ENCODE assay signal across 26 cellular contexts in the genomic region with DNA sequence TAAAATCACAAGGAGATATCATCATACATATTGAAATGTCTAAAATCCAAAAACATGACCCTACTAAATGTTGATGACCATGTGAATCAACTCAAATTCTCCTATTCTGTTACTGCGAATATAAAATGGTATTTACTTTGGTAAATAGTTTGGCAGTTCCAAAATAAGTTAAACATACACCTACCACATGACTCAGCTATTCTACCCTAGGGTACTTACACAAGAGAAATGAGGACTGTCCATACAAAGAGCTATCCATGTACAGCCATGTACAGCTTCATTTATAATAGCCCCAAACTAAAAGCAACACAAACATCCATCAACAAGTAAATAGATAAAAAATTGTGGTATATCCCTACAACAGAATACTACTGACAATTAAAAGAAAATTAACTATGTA.
DNase-seq lines count a peak whose midpoint lies in the region; ATAC-seq, FAIRE-seq and TF ChIP-seq lines count a peak whose summit lies in the region.
"Had no signal": no experiment of that assay in that cellular context is flagged by ENCODE, and none has a peak within 500 bp of the region (broad histone marks: within the 10 kb centered on the region; RNA-seq: fewer than 3 reads in every experiment).

No MANE protein-coding gene starts in this region.

- no peak for ATAC-seq in A549
- no peak for ATAC-seq in left colon
- ATAC-seq: GM12878 had no signal

- CTCF ChIA-PET in A549 (lab: Yijun Ruan, JAX) = interaction anchor here (0.8 kb wide), 1 partner anchor 10 kb away, joined by 3 read pairs; no protein-coding TSS in a partner anchor
- CTCF ChIA-PET in A673 (lab: Charles Lee) = no interaction called here

- FAIRE-seq in A549 (lab: Jason Lieb, UNC) (no peak), bronchial epithelial cell (lab: Jason Lieb, UNC) (no peak)
- FAIRE-seq: A204.1, GM12878, GM12892, GM18507, GM19239 had no signal

- no peak for TF ChIP-seq CTCF in A549 (IDR thresholded peaks at IDR 0.05)
- TF ChIP-seq CTCF in bronchial epithelial cell (IDR thresholded peaks at IDR 0.05; ENCODE audit: insufficient read depth, low read length, severe bottlenecking) = no peak
- no peak for TF ChIP-seq CTCF in A673 (conservative IDR thresholded peaks at IDR 0.05; ENCODE audit: low read depth, low read length)

- no peak for DNase-seq in A549 (ENCODE audit: low read depth in 1 of 2, low spot score in 1 of 2)
- peak; percentile 55 for DNase-seq in bronchial epithelial cell (ENCODE audit: low read depth)
- DNase-seq in renal cortical epithelial cell (ENCODE audit: low read depth) = peak; percentile 65
- DNase-seq in left colon = no peak
- no peak for DNase-seq in A673 (ENCODE audit: low spot score)
- DNase-seq: 8988T; ACHN; BE2C; C1 segment of cervical spinal cord; CD4-positive, alpha-beta memory T cell; CD4-positive, CD25-positive, alpha-beta regulatory T cell; CD8-positive, alpha-beta memory T cell; COR-L47; DMS 273 treated with DMSO at 0.1 percent for 48 hours; DMS153; DMS53; DMS79; DND-41; EL; GDM1 had no signal

- TF ChIP-seq EP300 in A549 (IDR thresholded peaks at IDR 0.05) = no peak

- H3K4me1 ChIP-seq in A549 = no peaks in the 10 kb centered on the region
- no peaks in the 10 kb centered on the region for H3K4me1 ChIP-seq in A673 (ENCODE audit: insufficient read depth, low read length, poor library complexity, severe bottlenecking)
- H3K4me1 ChIP-seq: BE2C, BLaER1 had no signal

- no peak overlapping the region for H3K4me3 ChIP-seq in A549
- H3K4me3 ChIP-seq in bronchial epithelial cell (ENCODE audit: low read depth, low read length) = no peak overlapping the region
- no peak overlapping the region for H3K4me3 ChIP-seq in A673 (ENCODE audit: low read depth, low read length, poor library complexity, severe bottlenecking)
- H3K4me3 ChIP-seq: BLaER1, GM12878 had no signal

- POLR2A ChIA-PET in A549 (lab: Yijun Ruan, JAX) (no interaction called here), A673 (lab: Charles Lee; ENCODE audit: low non-redundant PET) (no interaction called here)

- no peak overlapping the region for H3K4me2 ChIP-seq in A549
- H3K4me2 ChIP-seq: BLaER1 had no signal

- no TSS peak for BruUV-seq in A673 (replicated peaks; lab: Mats Ljungman, UMichigan)

- H3K27me3 ChIP-seq in bronchial epithelial cell (ENCODE audit: control insufficient read depth, insufficient read depth, low read length) = no peaks in the 10 kb centered on the region
- H3K27me3 ChIP-seq in A673 (replicated peaks; ENCODE audit: insufficient read depth, low read depth, low read length, poor library complexity) = no peaks in the 10 kb centered on the region
- H3K27me3 ChIP-seq: BE2C, BLaER1 had no signal

- intact Hi-C loops in left colon (cut with DNase I, micrococcal nuclease) = no loop called here
- intact Hi-C loops in A673 (cut with micrococcal nuclease; ENCODE audit: unreplicated experiment) = no loop called here

- no peak for TF ChIP-seq POLR2A in A549 (IDR thresholded peaks at IDR 0.05; ENCODE audit: low read length)

- H3K9me3 ChIP-seq in A549 (no peaks in the 10 kb centered on the region), A673 (ENCODE audit: low read depth, low read length, poor library complexity, severe bottlenecking) (no peaks in the 10 kb centered on the region)
- H3K9me3 ChIP-seq: BE2C, BLaER1 had no signal

- WGBS in A549 (ENCODE audit: missing lambda C conversion rate) = 0% methylated on average over 1 of the region's 1 CpG

- no peak for TF ChIP-seq RAD21 in A549 (conservative IDR thresholded peaks at IDR 0.05 in 1 of 2, IDR thresholded peaks at IDR 0.05 in 1 of 2)

- H3K36me3 ChIP-seq in bronchial epithelial cell (ENCODE audit: control insufficient read depth, insufficient read depth, low read length) = no peaks in the 10 kb centered on the region
- no peaks in the 10 kb centered on the region for H3K36me3 ChIP-seq in A673 (ENCODE audit: insufficient read depth, low read length, poor library complexity, severe bottlenecking)
- H3K36me3 ChIP-seq: BE2C, BLaER1 had no signal

- H3K27ac ChIP-seq in A549 (no peak overlapping the region), A673 (ENCODE audit: low read depth, low read length, poor library complexity, severe bottlenecking) (no peak overlapping the region)
- H3K27ac ChIP-seq: BLaER1 had no signal

TF ChIP-seq in A549, 52 proteins besides CTCF, POLR2A, EP300 and RAD21:
- TF ChIP-seq MAFK (IDR thresholded peaks at IDR 0.05; ENCODE audit: partially characterized antibody) = peak; percentile 19
- TF ChIP-seq, protein P1, sequence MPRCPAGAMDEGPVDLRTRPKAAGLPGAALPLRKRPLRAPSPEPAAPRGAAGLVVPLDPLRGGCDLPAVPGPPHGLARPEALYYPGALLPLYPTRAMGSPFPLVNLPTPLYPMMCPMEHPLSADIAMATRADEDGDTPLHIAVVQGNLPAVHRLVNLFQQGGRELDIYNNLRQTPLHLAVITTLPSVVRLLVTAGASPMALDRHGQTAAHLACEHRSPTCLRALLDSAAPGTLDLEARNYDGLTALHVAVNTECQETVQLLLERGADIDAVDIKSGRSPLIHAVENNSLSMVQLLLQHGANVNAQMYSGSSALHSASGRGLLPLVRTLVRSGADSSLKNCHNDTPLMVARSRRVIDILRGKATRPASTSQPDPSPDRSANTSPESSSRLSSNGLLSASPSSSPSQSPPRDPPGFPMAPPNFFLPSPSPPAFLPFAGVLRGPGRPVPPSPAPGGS (IDR thresholded peaks at IDR 0.05) = no peak
- no peak for TF ChIP-seq HEYL (CRISPR knock-in tag; IDR thresholded peaks at IDR 0.05)
- TF ChIP-seq, protein P2, sequence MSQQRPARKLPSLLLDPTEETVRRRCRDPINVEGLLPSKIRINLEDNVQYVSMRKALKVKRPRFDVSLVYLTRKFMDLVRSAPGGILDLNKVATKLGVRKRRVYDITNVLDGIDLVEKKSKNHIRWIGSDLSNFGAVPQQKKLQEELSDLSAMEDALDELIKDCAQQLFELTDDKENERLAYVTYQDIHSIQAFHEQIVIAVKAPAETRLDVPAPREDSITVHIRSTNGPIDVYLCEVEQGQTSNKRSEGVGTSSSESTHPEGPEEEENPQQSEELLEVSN (IDR thresholded peaks at IDR 0.05; ENCODE audit: borderline replicate concordance, low read depth) = no peak
- TF ChIP-seq CHD4 (IDR thresholded peaks at IDR 0.05; ENCODE audit: borderline replicate concordance) = no peak
- no peak for TF ChIP-seq JUNB (IDR thresholded peaks at IDR 0.05)

Comparison
In these comparisons a context has a peak if more than half of its experiments do, and no peak if none do; other contexts are left out.
1. DNase-seq: peak in bronchial epithelial cell (single experiment) and renal cortical epithelial cell (single experiment); none in A549 (0 of 2), left colon (0 of 2) and A673 (single experiment).